ENCODE assay signal across 23 cellular contexts in the genomic region with DNA sequence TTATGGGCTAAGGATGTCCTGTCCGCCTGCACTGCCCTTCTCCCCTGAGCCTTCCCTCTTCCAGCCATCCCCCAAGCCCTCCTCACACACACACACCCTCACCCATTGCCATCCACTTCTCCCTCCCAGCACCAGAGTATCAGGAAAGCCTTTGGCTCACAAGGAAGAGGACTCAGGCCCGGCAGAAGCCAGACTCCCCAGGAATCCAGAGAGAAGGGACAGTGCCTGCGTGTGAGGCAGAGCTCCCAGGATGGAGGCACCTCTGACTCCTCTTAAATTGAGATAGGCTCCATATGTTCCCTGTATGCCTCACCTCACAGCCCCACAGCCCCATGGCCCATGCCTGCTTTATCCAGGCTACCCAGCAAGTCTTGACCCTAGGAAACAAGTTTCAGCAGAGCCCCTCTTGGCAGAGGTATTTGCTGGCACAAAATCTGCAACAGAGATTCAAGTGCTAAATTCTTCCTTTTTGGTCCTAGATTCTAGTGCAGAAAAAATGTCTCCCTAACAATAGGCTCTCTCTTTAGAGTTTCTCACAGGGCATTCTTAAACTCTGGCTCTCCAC. TPM values are rescaled to one million over a fixed set of nuclear protein-coding genes. Genes with fewer than 3 reads are reported as not detected.
DNase-seq lines count a peak whose midpoint lies in the region; ATAC-seq, FAIRE-seq and TF ChIP-seq lines count a peak whose summit lies in the region.
"Had no signal": no experiment of that assay in that cellular context is flagged by ENCODE, and none has a peak within 500 bp of the region (broad histone marks: within the 10 kb centered on the region; RNA-seq: fewer than 3 reads in every experiment).

No MANE protein-coding gene starts in this region.

- H3K9me1 ChIP-seq in keratinocyte (ENCODE audit: control insufficient read depth, extremely low read depth, insufficient read depth, low read length), result no peaks in the 10 kb centered on the region

- H3K4me3 Mint-ChIP-seq in activated T-helper 17 cell treated with anti-CD3 and anti-CD28 coated beads, Interleukin-2, amount 50 U/mL, for 72 hours, result no peak overlapping the region
- H3K4me3 Mint-ChIP-seq: activated naive CD4-positive, alpha-beta T cell treated with anti-CD3 and anti-CD28 coated beads, Interleukin-2, amount 50 U/mL, for 24 hours; endodermal cell had no signal

- intact Hi-C loops in prostate gland (cut with DNase I), result no loop called here

- no peaks in the 10 kb centered on the region for H3K79me2 ChIP-seq in keratinocyte (ENCODE audit: control insufficient read depth, insufficient read depth, low read length)

- H3K27ac Mint-ChIP-seq in activated T-helper 17 cell treated with anti-CD3 and anti-CD28 coated beads, Interleukin-2, amount 50 U/mL, for 72 hours, result peak overlapping the region; percentile 44
- H3K27ac Mint-ChIP-seq: activated naive CD4-positive, alpha-beta T cell treated with anti-CD3 and anti-CD28 coated beads, Interleukin-2, amount 50 U/mL, for 24 hours; endodermal cell had no signal

- H2AFZ ChIP-seq in keratinocyte (ENCODE audit: control insufficient read depth, low read length), result no peak overlapping the region

- H3K9me3 ChIP-seq in keratinocyte (ENCODE audit: control insufficient read depth, low read depth, low read length) (no peaks in the 10 kb centered on the region), prostate gland (no peaks in the 10 kb centered on the region)
- H3K9me3 ChIP-seq: heart right ventricle had no signal

- no peak for TF ChIP-seq POLR2A in prostate gland (IDR thresholded peaks at IDR 0.05)

- H3K4me1 Mint-ChIP-seq in activated T-helper 17 cell treated with anti-CD3 and anti-CD28 coated beads, Interleukin-2, amount 50 U/mL, for 72 hours, result peaks cover 5% of the 10 kb centered on the region
- H3K4me1 Mint-ChIP-seq: activated naive CD4-positive, alpha-beta T cell treated with anti-CD3 and anti-CD28 coated beads, Interleukin-2, amount 50 U/mL, for 24 hours had no signal

- dilution Hi-C loops in keratinocyte (cut with MboI; ENCODE audit: extremely low pct_ligation_motif_present, low sequenced_read_pairs), result no loop called here

- H3K27ac ChIP-seq in keratinocyte (ENCODE audit: control insufficient read depth, insufficient read depth, low read length), result no peak overlapping the region
- peak overlapping the region; percentile 72 to 74 for H3K27ac ChIP-seq in prostate gland

- H3K36me3 ChIP-seq in H7 (replicated peaks; ENCODE audit: control insufficient read depth, insufficient read depth, low read length) (no peaks in the 10 kb centered on the region), keratinocyte (ENCODE audit: control insufficient read depth in 2 of 2, extremely low read depth in 1 of 2, insufficient read depth in 2 of 2, low read length in 2 of 2) (no peaks in the 10 kb centered on the region), prostate gland (no peaks in the 10 kb centered on the region)
- H3K36me3 ChIP-seq: heart right ventricle had no signal

- H4K20me1 ChIP-seq in keratinocyte (ENCODE audit: control insufficient read depth, extremely low read depth, insufficient read depth, low read length), result no peaks in the 10 kb centered on the region

- WGBS in prostate gland, result 29% methylated on average over 3 of the region's 3 CpGs

- peaks cover 3% of the 10 kb centered on the region for H3K27me3 Mint-ChIP-seq in activated T-helper 17 cell treated with anti-CD3 and anti-CD28 coated beads, Interleukin-2, amount 50 U/mL, for 72 hours
- H3K27me3 Mint-ChIP-seq: activated naive CD4-positive, alpha-beta T cell treated with anti-CD3 and anti-CD28 coated beads, Interleukin-2, amount 50 U/mL, for 24 hours had no signal

- H3K27me3 ChIP-seq in H7 (ENCODE audit: control insufficient read depth, insufficient read depth, low read length) (no peaks in the 10 kb centered on the region), keratinocyte (ENCODE audit: control insufficient read depth, extremely low read depth, insufficient read depth, low read length) (no peaks in the 10 kb centered on the region), prostate gland (replicated peaks; ENCODE audit: insufficient read depth) (no peaks in the 10 kb centered on the region)
- H3K27me3 ChIP-seq: heart right ventricle had no signal

- no peak for ATAC-seq in activated T-helper 17 cell treated with anti-CD3 and anti-CD28 coated beads, Interleukin-2, amount 50 U/mL, for 72 hours (replicated peaks)
- ATAC-seq in HG03095 (IDR thresholded peaks at IDR 0.05; ENCODE audit: unreplicated experiment) (no peak), HG03097 (IDR thresholded peaks at IDR 0.05; ENCODE audit: low FRiP score, unreplicated experiment) (no peak)
- ATAC-seq: heart right ventricle, PC-3 had no signal

- peak; percentile 38 for DNase-seq in H7
- DNase-seq in keratinocyte (ENCODE audit: low read depth, low spot score), result no peak
- DNase-seq in prostate gland (ENCODE audit: low spot score), result no peak
- DNase-seq in SW480 (ENCODE audit: low spot score), result no peak
- DNase-seq in SHP77 treated with DMSO at 0.1 percent for 48 hours (lab: John Stamatoyannopoulos, UW), result no peak
- DNase-seq: activated CD4-positive, CD25-positive, alpha-beta regulatory T cell treated with anti-CD3 and anti-CD28 coated beads, Interleukin-2, amount 50 U/mL, for 72 hours; activated T-cell treated with anti-CD3 and anti-CD28 coated beads, Interleukin-2, amount 50 U/mL, for 48 hours; endodermal cell; heart right ventricle; Karpas-422; NCI-H1930; NCI-H345; PC-3 had no signal

- H3K4me1 ChIP-seq in keratinocyte (ENCODE audit: control insufficient read depth, extremely low read depth, insufficient read depth, low read length), result peaks cover 4% of the 10 kb centered on the region
- no peaks in the 10 kb centered on the region for H3K4me1 ChIP-seq in prostate gland (replicated peaks)

- H3K9ac ChIP-seq in keratinocyte (ENCODE audit: control insufficient read depth, extremely low read depth, insufficient read depth, low read length), result no peak overlapping the region

- TF ChIP-seq CTCF in keratinocyte (optimal IDR thresholded peaks at IDR 0.05 in 1 of 3, IDR thresholded peaks at IDR 0.05 in 1 of 3, conservative IDR thresholded peaks at IDR 0.05 in 1 of 3; ENCODE audit: extremely low read depth in 1 of 3, insufficient read depth in 2 of 3, low read length in 3 of 3) (no peak), prostate gland (IDR thresholded peaks at IDR 0.05) (no peak)

- H3K36me3 Mint-ChIP-seq in activated T-helper 17 cell treated with anti-CD3 and anti-CD28 coated beads, Interleukin-2, amount 50 U/mL, for 72 hours (ENCODE audit: low read depth), result no peaks in the 10 kb centered on the region
- H3K36me3 Mint-ChIP-seq: activated naive CD4-positive, alpha-beta T cell treated with anti-CD3 and anti-CD28 coated beads, Interleukin-2, amount 50 U/mL, for 24 hours had no signal

- FAIRE-seq in keratinocyte (lab: Jason Lieb, UNC), result peak; percentile 53
- FAIRE-seq: HTR-8/SVneo had no signal

- H3K9me3 Mint-ChIP-seq in activated T-helper 17 cell treated with anti-CD3 and anti-CD28 coated beads, Interleukin-2, amount 50 U/mL, for 72 hours, result no peaks in the 10 kb centered on the region
- H3K9me3 Mint-ChIP-seq: activated naive CD4-positive, alpha-beta T cell treated with anti-CD3 and anti-CD28 coated beads, Interleukin-2, amount 50 U/mL, for 24 hours; endodermal cell had no signal

- H3K4me3 ChIP-seq in H7 (ENCODE audit: insufficient read depth, low read depth, low read length), result no peak overlapping the region
- H3K4me3 ChIP-seq in keratinocyte (ENCODE audit: control insufficient read depth in 2 of 3, extremely low read depth in 1 of 3, insufficient read depth in 2 of 3, low read depth in 1 of 3, low read length in 3 of 3), result no peak overlapping the region
- H3K4me3 ChIP-seq in prostate gland, result no peak overlapping the region
- H3K4me3 ChIP-seq: heart right ventricle had no signal

- H3K4me2 ChIP-seq in keratinocyte (ENCODE audit: control insufficient read depth, extremely low read depth, insufficient read depth, low read depth, low read length), result no peak overlapping the region

RNA-seq across cellular contexts. Expression of a gene that starts 0.8 kb away (rescaled TPM):
- total RNA-seq in H7 (2014; rRNA removed; shearing (Covaris generic)), result not detected in 2 replicates
- total RNA-seq in activated T-helper 17 cell treated with anti-CD3 and anti-CD28 coated beads, Interleukin-2, amount 50 U/mL, for 72 hours, result not detected
- not detected in 3 replicates for polyA plus RNA-seq in keratinocyte
- not detected for polyA plus RNA-seq in keratinocyte (2011; ENCODE audit: low read depth)
- not detected in 2 replicates for polyA plus RNA-seq in keratinocyte (2011; cell fraction: cytosol; rRNA removed)
- polyA plus RNA-seq in keratinocyte (2011; cell fraction: nucleus; rRNA removed), result not detected in 2 replicates
- not detected in 2 replicates for polyA plus RNA-seq in keratinocyte (2012; ENCODE audit: low replicate concordance)
- polyA minus RNA-seq in keratinocyte, result not detected in 3 replicates
- not detected for polyA minus RNA-seq in keratinocyte (2011; cell fraction: cytosol; rRNA and poly(A)+ RNA removed)
- polyA minus RNA-seq in keratinocyte (2011; cell fraction: nucleus; rRNA and poly(A)+ RNA removed), result not detected in 2 replicates
- 1 to 10 TPM in 1 of 2 donors, not detected in 1; 9.3 TPM for total RNA-seq in prostate gland
- total RNA-seq: activated CD8-positive, alpha-beta memory T cell treated with anti-CD3 and anti-CD28 coated beads for 36 hours; endodermal cell; liver; osteoblast; PC-3; SK-MEL-5; T-helper 2 cell treated with Interferon-gamma antibody and Interleukin-4, amounts not matched to agents 100 ng/mL and 5 ng/mL, for 36 hours had no signal
- polyA plus RNA-seq: liver had no signal

RNA-seq across cellular contexts. Expression of a gene that starts 20.5 kb away (rescaled TPM):
- total RNA-seq in H7 (2014; rRNA removed; shearing (Covaris generic)), result 6.5 and 9.4 TPM in 2 replicates
- total RNA-seq in activated T-helper 17 cell treated with anti-CD3 and anti-CD28 coated beads, Interleukin-2, amount 50 U/mL, for 72 hours, result 10 to 100 TPM; 11.9 to 19.7 TPM
- polyA plus RNA-seq in keratinocyte, result 9.5 to 12.8 TPM (median 9.9 TPM) in 3 replicates
- polyA plus RNA-seq in keratinocyte (2011; ENCODE audit: low read depth), result 6.3 TPM
- 5.6 and 6.1 TPM in 2 replicates for polyA plus RNA-seq in keratinocyte (2011; cell fraction: cytosol; rRNA removed)
- 23.6 and 26.8 TPM in 2 replicates for polyA plus RNA-seq in keratinocyte (2011; cell fraction: nucleus; rRNA removed)
- polyA plus RNA-seq in keratinocyte (2012; ENCODE audit: low replicate concordance), result 6.9 and 8.3 TPM in 2 replicates
- polyA minus RNA-seq in keratinocyte, result 7.4 to 11.9 TPM (median 9.5 TPM) in 3 replicates
- 6.9 TPM for polyA minus RNA-seq in keratinocyte (2011; cell fraction: cytosol; rRNA and poly(A)+ RNA removed)
- polyA minus RNA-seq in keratinocyte (2011; cell fraction: nucleus; rRNA and poly(A)+ RNA removed), result 8.1 and 9.8 TPM in 2 replicates
- 10 to 100 TPM in 1 of 2 donors, 1 to 10 TPM in 1; 7.7 to 20.7 TPM for total RNA-seq in prostate gland

RNA-seq across cellular contexts. Expression of a gene that starts 33.0 kb away (rescaled TPM):
- 36.1 and 37.0 TPM in 2 replicates for total RNA-seq in H7 (2014; rRNA removed; shearing (Covaris generic))
- 10 to 100 TPM; 27.6 to 28.1 TPM for total RNA-seq in activated T-helper 17 cell treated with anti-CD3 and anti-CD28 coated beads, Interleukin-2, amount 50 U/mL, for 72 hours
- 11.4 to 17.5 TPM (median 11.7 TPM) in 3 replicates for polyA plus RNA-seq in keratinocyte
- 17.2 TPM for polyA plus RNA-seq in keratinocyte (2011; ENCODE audit: low read depth)
- polyA plus RNA-seq in keratinocyte (2011; cell fraction: cytosol; rRNA removed), result 7.2 and 13.7 TPM in 2 replicates
- 7.1 and 10.6 TPM in 2 replicates for polyA plus RNA-seq in keratinocyte (2011; cell fraction: nucleus; rRNA removed)
- 8.9 and 12.9 TPM in 2 replicates for polyA plus RNA-seq in keratinocyte (2012; ENCODE audit: low replicate concordance)
- polyA minus RNA-seq in keratinocyte, result 6.2 to 17.2 TPM (median 13.1 TPM) in 3 replicates
- 19.2 TPM for polyA minus RNA-seq in keratinocyte (2011; cell fraction: cytosol; rRNA and poly(A)+ RNA removed)
- polyA minus RNA-seq in keratinocyte (2011; cell fraction: nucleus; rRNA and poly(A)+ RNA removed), result 9.3 and 11.9 TPM in 2 replicates
- 10 to 100 TPM; 11.1 to 12.0 TPM for total RNA-seq in prostate gland
